8 cellular contexts compared by ENCODE assay signal in the genomic region with DNA sequence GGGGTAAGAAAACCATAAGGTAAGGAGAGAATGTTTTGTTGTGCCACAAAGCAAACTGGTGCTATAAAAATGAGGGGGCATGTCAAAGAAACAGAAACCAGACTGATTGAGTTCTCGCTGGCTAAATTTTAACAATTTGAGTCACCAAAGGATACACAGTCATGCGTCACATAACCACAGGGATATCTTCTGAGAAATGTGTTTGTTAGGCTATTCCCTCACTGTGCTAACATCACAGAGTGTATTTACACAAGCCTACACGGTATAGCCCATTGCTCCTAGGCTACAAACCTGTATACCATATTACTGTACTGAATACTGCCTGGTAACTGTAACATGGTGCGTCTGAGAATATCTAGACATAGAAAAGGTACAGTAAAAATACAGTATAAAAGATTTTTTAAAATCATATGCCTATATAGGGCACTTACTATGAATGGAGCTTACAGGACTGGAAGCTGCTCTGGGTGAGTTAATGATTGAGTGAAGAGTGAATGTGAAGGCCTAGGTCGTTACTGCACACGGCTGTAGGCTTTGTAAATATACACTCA.
DNase-seq lines count a peak whose midpoint lies in the region; ATAC-seq, FAIRE-seq and TF ChIP-seq lines count a peak whose summit lies in the region.

No MANE protein-coding gene starts in this region.

- no peak for TF ChIP-seq CTCF in choroid plexus epithelial cell (conservative IDR thresholded peaks at IDR 0.05; ENCODE audit: low read depth, low read length)

- peak; percentile 97 for ATAC-seq in GM21619 (IDR thresholded peaks at IDR 0.05; ENCODE audit: unreplicated experiment)

- peak overlapping the region; percentile 0 for H3K4me3 ChIP-seq in choroid plexus epithelial cell (ENCODE audit: low read depth, low read length)

- peak; percentile 95 for FAIRE-seq in HTR-8/SVneo (lab: Jason Lieb, UNC)

- DNase-seq in NCI-H2029 (lab: John Stamatoyannopoulos, UW) (peak; percentile 53), NCI-H2029 treated with DMSO at 0.1 percent for 48 hours (lab: John Stamatoyannopoulos, UW) (no peak), HTR-8/SVneo (ENCODE audit: insufficient read length, low spot score) (no peak), choroid plexus epithelial cell (ENCODE audit: low read depth) (peak; percentile 93), NCI-H1694 treated with DMSO at 0.1 percent for 48 hours (lab: John Stamatoyannopoulos, UW) (no peak)
- DNase-seq in stimulated activated CD4-positive, alpha-beta T cell treated with anti-CD3 and anti-CD28 coated beads, TNF-alpha, amount 100 ng/mL, for 48 hours (ENCODE audit: low read depth in 3 of 3): peak in 2 of 3 donors; percentile 0 to 16
- no peak for DNase-seq in activated effector memory CD4-positive, alpha-beta T cell treated with anti-CD3 and anti-CD28 coated beads, Interleukin-2, amount 50 U/mL, for 16 hours

Comparison
In these comparisons a context has a peak if more than half of its experiments do, and no peak if none do; other contexts are left out.
1. DNase-seq: peak in NCI-H2029 (single experiment), choroid plexus epithelial cell (single experiment) and stimulated activated CD4-positive, alpha-beta T cell treated with anti-CD3 and anti-CD28 coated beads, TNF-alpha, amount 100 ng/mL, for 48 hours (2 of 3); none in NCI-H2029 treated with DMSO at 0.1 percent for 48 hours (single experiment), HTR-8/SVneo (single experiment), activated effector memory CD4-positive, alpha-beta T cell treated with anti-CD3 and anti-CD28 coated beads, Interleukin-2, amount 50 U/mL, for 16 hours (single experiment) and NCI-H1694 treated with DMSO at 0.1 percent for 48 hours (single experiment).